1 cellular context compared by ENCODE assay signal in genomic region chrX:45769919-45770582, GRCh38.
A peak's percentile ranks its signal among the peaks of the same experiment; 100 is the strongest.
TF ChIP-seq lines count a peak whose summit lies in the region.

No MANE protein-coding gene starts in this region.

TF ChIP-seq in K562, 482 proteins besides CTCF, POLR2A, EP300 and RAD21 (continued from another document):
- no peak for TF ChIP-seq ZZZ3 (IDR thresholded peaks at IDR 0.05)
- TF ChIP-seq SAP30 (IDR thresholded peaks at IDR 0.05; ENCODE audit: borderline replicate concordance, insufficient read depth, low read depth, low read length, poor library complexity, severe bottlenecking), result no peak
- TF ChIP-seq MECOM (CRISPR knock-in tag; IDR thresholded peaks at IDR 0.05), result no peak
- no peak for TF ChIP-seq SMARCA4 (IDR thresholded peaks at IDR 0.05)
- TF ChIP-seq KDM2B (CRISPR knock-in tag; IDR thresholded peaks at IDR 0.05), result no peak
- TF ChIP-seq MEF2D (tag; conservative IDR thresholded peaks at IDR 0.05; ENCODE audit: low read depth), result no peak
- TF ChIP-seq, protein P1, sequence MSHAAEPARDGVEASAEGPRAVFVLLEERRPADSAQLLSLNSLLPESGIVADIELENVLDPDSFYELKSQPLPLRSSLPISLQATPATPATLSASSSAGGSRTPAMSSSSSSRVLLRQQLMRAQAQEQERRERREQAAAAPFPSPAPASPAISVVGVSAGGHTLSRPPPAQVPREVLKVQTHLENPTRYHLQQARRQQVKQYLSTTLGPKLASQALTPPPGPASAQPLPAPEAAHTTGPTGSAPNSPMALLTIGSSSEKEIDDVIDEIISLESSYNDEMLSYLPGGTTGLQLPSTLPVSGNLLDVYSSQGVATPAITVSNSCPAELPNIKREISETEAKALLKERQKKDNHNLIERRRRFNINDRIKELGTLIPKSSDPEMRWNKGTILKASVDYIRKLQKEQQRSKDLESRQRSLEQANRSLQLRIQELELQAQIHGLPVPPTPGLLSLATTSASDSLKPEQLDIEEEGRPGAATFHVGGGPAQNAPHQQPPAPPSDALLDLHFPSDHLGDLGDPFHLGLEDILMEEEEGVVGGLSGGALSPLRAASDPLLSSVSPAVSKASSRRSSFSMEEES (CRISPR knock-in tag; IDR thresholded peaks at IDR 0.05), result peak; percentile 37; the same call in 1 of the 2 replicates
- peak; percentile 40; the same call in 1 of the 2 replicates for TF ChIP-seq RAD51 (IDR thresholded peaks at IDR 0.05; ENCODE audit: borderline replicate concordance, low read depth)
